8 cellular contexts compared by ENCODE assay signal in genomic region chr18:62586148-62586774, GRCh38.
DNase-seq lines count a peak whose midpoint lies in the region; ATAC-seq, FAIRE-seq and TF ChIP-seq lines count a peak whose summit lies in the region.

No MANE protein-coding gene starts in this region.

- TF ChIP-seq CTCF in RWPE2 (IDR thresholded peaks at IDR 0.05; ENCODE audit: poor library complexity, severe bottlenecking), result peak; percentile 92
- peak; percentile 45 to 61 (median 49) for TF ChIP-seq CTCF in ovary (IDR thresholded peaks at IDR 0.05)
- TF ChIP-seq CTCF in type B pancreatic cell (conservative IDR thresholded peaks at IDR 0.05), result peak; percentile 94

- no peak overlapping the region for H3K27ac ChIP-seq in RWPE2 (ENCODE audit: poor library complexity, severe bottlenecking)
- no peak overlapping the region for H3K27ac ChIP-seq in ovary

- H3K4me1 ChIP-seq in RWPE2 (ENCODE audit: insufficient read depth, poor library complexity, severe bottlenecking) (no peaks in the 10 kb centered on the region), ovary (ENCODE audit: insufficient read depth) (no peaks in the 10 kb centered on the region)

- no peak for FAIRE-seq in frontal cortex (lab: Jason Lieb, UNC)

- intact Hi-C loops in ovary (cut with DNase I), result loop anchor here (5.0 to 10.0 kb wide), 3 partner anchors 129 to 399 kb away; partner anchors contain the start of gene PHLPP1 (in 1 of the 4)

- H3K27me3 Mint-ChIP-seq in type B pancreatic cell, result no peaks in the 10 kb centered on the region

- peaks cover 12% of the 10 kb centered on the region for H3K4me1 Mint-ChIP-seq in type B pancreatic cell (ENCODE audit: unreplicated experiment)

- no peak overlapping the region for H3K4me3 Mint-ChIP-seq in type B pancreatic cell

- H3K27me3 ChIP-seq in RWPE2 (ENCODE audit: insufficient read depth, poor library complexity, severe bottlenecking) (no peaks in the 10 kb centered on the region), ovary (no peaks in the 10 kb centered on the region)

- H3K27ac Mint-ChIP-seq in type B pancreatic cell, result no peak overlapping the region

- DNase-seq in D341Med (ENCODE audit: low spot score), result peak; percentile 90
- peak; percentile 62 for DNase-seq in HuH-7.5 (ENCODE audit: low spot score)
- DNase-seq in RWPE2 (ENCODE audit: low spot score), result no peak
- peak; percentile 3 to 11 (median 8) for DNase-seq in activated naive CD4-positive, alpha-beta T cell (lab: John Stamatoyannopoulos, UW)
- peak; percentile 64 to 79 for DNase-seq in frontal cortex (ENCODE audit: low spot score in 2 of 2)
- peak; percentile 46 to 78 (median 71) for DNase-seq in ovary
- peak; percentile 83 for DNase-seq in type B pancreatic cell (ENCODE audit: extremely low spot score, unreplicated experiment)

- H3K9me3 ChIP-seq in RWPE2 (ENCODE audit: severe bottlenecking), result no peaks in the 10 kb centered on the region
- no peaks in the 10 kb centered on the region for H3K9me3 ChIP-seq in ovary

- peak; percentile 79 for ATAC-seq in GM21381 (IDR thresholded peaks at IDR 0.05; ENCODE audit: unreplicated experiment)
- ATAC-seq in RWPE2 (ENCODE audit: low read depth), result peak; percentile 71

- peaks cover 10% of the 10 kb centered on the region for H3K36me3 Mint-ChIP-seq in type B pancreatic cell

- no peak for TF ChIP-seq POLR2A in ovary (IDR thresholded peaks at IDR 0.05)

- TF ChIP-seq EP300 in ovary (IDR thresholded peaks at IDR 0.05), result no peak

- H3K9me3 Mint-ChIP-seq in type B pancreatic cell, result no peaks in the 10 kb centered on the region

- H3K36me3 ChIP-seq in RWPE2 (ENCODE audit: low read depth) (no peaks in the 10 kb centered on the region), ovary (no peaks in the 10 kb centered on the region)

- 19 to 28% (median 19%) methylated on average over 14 of the region's 14 CpGs for WGBS in ovary, 3 donors

- no peak overlapping the region for H3K4me3 ChIP-seq in RWPE2 (ENCODE audit: severe bottlenecking)
- no peak overlapping the region for H3K4me3 ChIP-seq in ovary
